ENCODE assay signal across 13 cellular contexts in genomic region chr1:6287431-6287886, GRCh38. TPM values are rescaled to one million over a fixed set of nuclear protein-coding genes. Genes with fewer than 3 reads are reported as not detected.
DNase-seq lines count a peak whose midpoint lies in the region; ATAC-seq and TF ChIP-seq lines count a peak whose summit lies in the region.
"Had no signal": no experiment of that assay in that cellular context is flagged by ENCODE, and none has a peak within 500 bp of the region (broad histone marks: within the 10 kb centered on the region; RNA-seq: fewer than 3 reads in every experiment).

No MANE protein-coding gene starts in this region.

- no peaks in the 10 kb centered on the region for H3K36me3 ChIP-seq in ascending aorta
- H3K36me3 ChIP-seq in subcutaneous abdominal adipose tissue (ENCODE audit: control insufficient read depth in 5 of 5, insufficient read depth in 5 of 5, low read length in 5 of 5), result no peaks in the 10 kb centered on the region

- intact Hi-C loops in ascending aorta (cut with DNase I), result no loop called here
- intact Hi-C loops in natural killer cell (cut with micrococcal nuclease), result no loop called here

- H3K4me1 Mint-ChIP-seq in natural killer cell, result peaks cover 37 to 38% of the 10 kb centered on the region in 2 donors
- H3K4me1 Mint-ChIP-seq in stimulated activated effector memory CD8-positive, alpha-beta T cell treated with anti-CD3 and anti-CD28 coated beads, Interleukin-12 subunit alpha, Interleukin-12 subunit beta, amount 100 ng/mL, for 72 hours, result no peaks in the 10 kb centered on the region
- H3K4me1 Mint-ChIP-seq: CD8-positive, alpha-beta memory T cell had no signal

- DNase-seq in NCI-H1694 treated with DMSO at 0.1 percent for 48 hours (lab: John Stamatoyannopoulos, UW) (peak; percentile 60), ascending aorta (ENCODE audit: low spot score in 2 of 2) (peak in 1 of 2 donors; percentile 75), hypothalamus (lab: John Stamatoyannopoulos, UW) (peak in 37 of 51 donors; percentile 6 to 73 (median 37)), GM03348 (ENCODE audit: low spot score) (no peak), natural killer cell (no peak)
- DNase-seq in stimulated activated effector memory CD8-positive, alpha-beta T cell treated with anti-CD3 and anti-CD28 coated beads, Interleukin-12 subunit alpha, Interleukin-12 subunit beta, amount 100 ng/mL, for 72 hours (ENCODE audit: low spot score in 2 of 2), result no peak
- no peak for DNase-seq in activated CD4-positive, alpha-beta T cell treated with anti-CD3 and anti-CD28 coated beads, Interleukin-2, amount 50 U/mL, for 1 hour
- DNase-seq: CD8-positive, alpha-beta memory T cell; NCI-H1048; stimulated activated CD4-positive, alpha-beta T cell treated with anti-CD3 and anti-CD28 coated beads, Interleukin-4, amount 100 ng/mL, for 4 hours; stimulated activated naive CD8-positive, alpha-beta T cell treated with anti-CD3 and anti-CD28 coated beads, Interleukin-15, Interleukin-2, amounts not matched to agents 100 U/mL and 50 U/mL, for 24 hours had no signal

- no peak for TF ChIP-seq CTCF in ascending aorta (IDR thresholded peaks at IDR 0.05)
- no peak for TF ChIP-seq CTCF in natural killer cell (IDR thresholded peaks at IDR 0.05)

- H3K27ac ChIP-seq in ascending aorta (peak overlapping the region; percentile 29 to 37), subcutaneous abdominal adipose tissue (ENCODE audit: low read depth, low read length) (peak overlapping the region; percentile 92)

- H3K4me3 ChIP-seq in ascending aorta (peak overlapping the region in 1 of 2 donors; percentile 1), subcutaneous abdominal adipose tissue (ENCODE audit: low read depth in 1 of 5, low read length in 5 of 5) (no peak overlapping the region)

- H3K4me3 Mint-ChIP-seq in natural killer cell, result no peak overlapping the region
- no peak overlapping the region for H3K4me3 Mint-ChIP-seq in stimulated activated effector memory CD8-positive, alpha-beta T cell treated with anti-CD3 and anti-CD28 coated beads, Interleukin-12 subunit alpha, Interleukin-12 subunit beta, amount 100 ng/mL, for 72 hours
- H3K4me3 Mint-ChIP-seq: CD8-positive, alpha-beta memory T cell had no signal

- H3K27me3 ChIP-seq in ascending aorta, result no peaks in the 10 kb centered on the region
- H3K27me3 ChIP-seq in subcutaneous abdominal adipose tissue (ENCODE audit: control insufficient read depth in 5 of 5, insufficient read depth in 4 of 5, low read length in 5 of 5), result no peaks in the 10 kb centered on the region

- ATAC-seq in natural killer cell, result no peak
- ATAC-seq in stimulated activated effector memory CD8-positive, alpha-beta T cell treated with anti-CD3 and anti-CD28 coated beads, Interleukin-12 subunit alpha, Interleukin-12 subunit beta, amount 100 ng/mL, for 72 hours, result no peak
- ATAC-seq: stimulated activated naive CD8-positive, alpha-beta T cell treated with anti-CD3 and anti-CD28 coated beads, Interleukin-15, Interleukin-2, amounts not matched to agents 100 U/mL and 50 U/mL, for 24 hours had no signal

- H3K9me3 ChIP-seq in ascending aorta (no peaks in the 10 kb centered on the region), subcutaneous abdominal adipose tissue (ENCODE audit: control insufficient read depth in 5 of 5, low read length in 5 of 5) (no peaks in the 10 kb centered on the region)

- H3K27me3 Mint-ChIP-seq in natural killer cell (ENCODE audit: low read depth in 2 of 2), result no peaks in the 10 kb centered on the region
- H3K27me3 Mint-ChIP-seq: CD8-positive, alpha-beta memory T cell had no signal

- H3K36me3 Mint-ChIP-seq in natural killer cell, result no peaks in the 10 kb centered on the region
- H3K36me3 Mint-ChIP-seq in stimulated activated effector memory CD8-positive, alpha-beta T cell treated with anti-CD3 and anti-CD28 coated beads, Interleukin-12 subunit alpha, Interleukin-12 subunit beta, amount 100 ng/mL, for 72 hours, result no peaks in the 10 kb centered on the region

- peak overlapping the region in 1 of 2 donors; percentile 16 for H3K27ac Mint-ChIP-seq in natural killer cell
- no peak overlapping the region for H3K27ac Mint-ChIP-seq in stimulated activated effector memory CD8-positive, alpha-beta T cell treated with anti-CD3 and anti-CD28 coated beads, Interleukin-12 subunit alpha, Interleukin-12 subunit beta, amount 100 ng/mL, for 72 hours

- H3K9ac ChIP-seq in subcutaneous abdominal adipose tissue (ENCODE audit: low read length in 5 of 5), result peak overlapping the region in 1 of 5 donors; percentile 39

- peaks cover 7 to 15% of the 10 kb centered on the region in 2 donors for H3K4me1 ChIP-seq in ascending aorta
- peaks cover 8 to 44% (median 42%) of the 10 kb centered on the region in 5 donors for H3K4me1 ChIP-seq in subcutaneous abdominal adipose tissue (ENCODE audit: control insufficient read depth in 5 of 5, insufficient read depth in 5 of 5, low read length in 5 of 5)

- no peaks in the 10 kb centered on the region for H3K9me3 Mint-ChIP-seq in natural killer cell
- no peaks in the 10 kb centered on the region for H3K9me3 Mint-ChIP-seq in stimulated activated effector memory CD8-positive, alpha-beta T cell treated with anti-CD3 and anti-CD28 coated beads, Interleukin-12 subunit alpha, Interleukin-12 subunit beta, amount 100 ng/mL, for 72 hours
- H3K9me3 Mint-ChIP-seq: CD8-positive, alpha-beta memory T cell had no signal

RNA-seq across cellular contexts. Expression of gene GPR153, which starts 26.6 kb away (rescaled TPM):
- total RNA-seq in ascending aorta (24.3 TPM), natural killer cell (1 to 10 TPM; 8.5 to 9.7 (median 8.7) TPM)

RNA-seq across cellular contexts. Expression of gene HES3, which starts 43.5 kb away (rescaled TPM):
- total RNA-seq in ascending aorta (not detected), natural killer cell (not detected)
- total RNA-seq: CD8-positive, alpha-beta memory T cell; mononuclear cell had no signal

RNA-seq across cellular contexts. Expression of gene ICMT, which starts 51.7 kb away (rescaled TPM):
- 96.7 TPM for total RNA-seq in ascending aorta
- 10 to 100 TPM in 2 of 3 donors, 1 to 10 TPM in 1; 8.6 to 16.9 (median 15.6) TPM for total RNA-seq in natural killer cell

Comparison
In these comparisons a context has a peak if more than half of its experiments do, and no peak if none do; other contexts are left out.
1. DNase-seq: peak in NCI-H1694 treated with DMSO at 0.1 percent for 48 hours (single experiment) and hypothalamus (37 of 51); none in GM03348 (single experiment), natural killer cell (single experiment), stimulated activated effector memory CD8-positive, alpha-beta T cell treated with anti-CD3 and anti-CD28 coated beads, Interleukin-12 subunit alpha, Interleukin-12 subunit beta, amount 100 ng/mL, for 72 hours (0 of 2) and activated CD4-positive, alpha-beta T cell treated with anti-CD3 and anti-CD28 coated beads, Interleukin-2, amount 50 U/mL, for 1 hour (single experiment).